ENCODE assay signal across 1 cellular context in the genomic region with DNA sequence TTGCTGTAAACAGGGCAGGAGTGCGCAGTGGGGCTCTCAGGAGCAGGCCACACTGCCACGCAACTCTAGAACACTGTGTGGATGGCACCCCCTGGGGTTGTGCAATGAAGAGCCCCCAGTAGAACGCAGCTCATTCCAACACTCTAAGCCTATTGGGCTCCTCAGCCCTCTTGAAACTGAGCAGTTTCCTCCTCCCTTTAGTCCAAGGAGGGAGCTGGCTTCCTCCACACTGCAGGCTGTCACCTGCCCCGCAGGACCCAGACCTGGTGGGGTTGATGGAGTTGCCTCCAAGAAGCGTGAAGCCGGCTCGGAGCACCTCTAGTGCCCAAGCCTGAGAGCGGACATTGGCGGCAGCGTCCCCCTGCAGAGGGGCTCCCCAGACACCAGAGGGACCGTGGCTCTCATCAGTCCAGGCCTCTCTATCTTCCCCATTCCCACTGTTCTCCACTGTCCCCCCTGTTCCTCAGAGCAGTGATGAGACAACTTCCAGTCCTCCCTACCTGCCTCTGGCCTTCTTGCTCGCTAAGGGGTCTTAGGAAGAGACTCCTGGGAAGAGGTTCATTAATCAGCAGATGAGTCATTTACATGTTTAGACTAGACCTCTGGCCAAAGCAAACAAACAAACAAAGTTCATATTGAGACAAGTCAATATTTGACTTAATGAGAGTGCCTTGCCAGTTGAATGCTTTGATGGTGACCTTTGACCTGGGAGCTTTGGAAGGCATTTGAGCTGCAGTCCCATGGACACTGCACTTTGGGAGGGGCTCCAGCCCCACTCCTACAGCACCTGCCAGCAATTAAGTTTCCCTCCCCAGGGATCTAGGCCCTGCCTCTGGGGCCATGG.
TF ChIP-seq lines count a peak whose summit lies in the region.

No MANE protein-coding gene starts in this region.

TF ChIP-seq in H1, 55 proteins besides CTCF, POLR2A, EP300 and RAD21:
- TF ChIP-seq SP2 (IDR thresholded peaks at IDR 0.05; ENCODE audit: low read length): peak; percentile 17; the same call in 1 of the 2 replicates
- no peak for TF ChIP-seq SIRT6 (IDR thresholded peaks at IDR 0.05; ENCODE audit: low read length)
- no peak for TF ChIP-seq GABPA (IDR thresholded peaks at IDR 0.05; ENCODE audit: borderline replicate concordance, insufficient read depth, low read length)
- 0 out of 2 replicates have a peak, but pooled peaks have one; percentile 22 for TF ChIP-seq EGR1 (IDR thresholded peaks at IDR 0.05; ENCODE audit: borderline replicate concordance, low read depth, low read length)
